Comparison of ENCODE assay signal across 9 cellular contexts in genomic region chrX:23907106-23907495, GRCh38. TPM values are rescaled to one million over a fixed set of nuclear protein-coding genes. Genes with fewer than 3 reads are reported as not detected.
A peak's percentile ranks its signal among the peaks of the same experiment; 100 is the strongest.
DNase-seq lines count a peak whose midpoint lies in the region; ATAC-seq and TF ChIP-seq lines count a peak whose summit lies in the region.
"Had no signal": no experiment of that assay in that cellular context is flagged by ENCODE, and none has a peak within 500 bp of the region (broad histone marks: within the 10 kb centered on the region; RNA-seq: fewer than 3 reads in every experiment).

No MANE protein-coding gene starts in this region.

- peak overlapping the region; percentile 71 for H3K4me2 ChIP-seq in skeletal muscle satellite cell (ENCODE audit: low read length)

- H3K9me3 ChIP-seq in CD4-positive, alpha-beta memory T cell (ENCODE audit: control insufficient read depth in 1 of 2, low read length in 2 of 2), result no peaks in the 10 kb centered on the region
- H3K9me3 ChIP-seq in skeletal muscle satellite cell (replicated peaks; ENCODE audit: low read length), result no peaks in the 10 kb centered on the region

- intact Hi-C loops in CD4-positive, alpha-beta memory T cell (cut with micrococcal nuclease), result loop anchor here (1.0 to 10.0 kb wide), 5 partner anchors 124 to 1162 kb away; partner anchors contain the start of genes PRDX4 and SAT1
- intact Hi-C loops in left cardiac atrium (cut with DNase I), result loop anchor here (5.0 to 10.0 kb wide), 4 partner anchors 120 to 162 kb away; partner anchors contain the start of genes ACOT9 (in 1 of the 2), EIF2S3 (in 1 of the 2), KLHL15 (in 1 of the 2) and SAT1 (in 1 of the 2)

- H3K4me1 Mint-ChIP-seq in CD4-positive, alpha-beta memory T cell, result peaks cover 7 to 22% (median 13%) of the 10 kb centered on the region in 4 donors

- peaks cover 31% of the 10 kb centered on the region for H3K4me1 ChIP-seq in CD4-positive, alpha-beta memory T cell (ENCODE audit: insufficient read depth, low read length)
- peaks cover 8% of the 10 kb centered on the region for H3K4me1 ChIP-seq in skeletal muscle satellite cell (ENCODE audit: control insufficient read depth, insufficient read depth, low read length)

- peak overlapping the region; percentile 75 to 96 (median 89) for H3K27ac Mint-ChIP-seq in CD4-positive, alpha-beta memory T cell

- H3K36me3 Mint-ChIP-seq in CD4-positive, alpha-beta memory T cell, result no peaks in the 10 kb centered on the region

- H3K36me3 ChIP-seq in CD4-positive, alpha-beta memory T cell (ENCODE audit: insufficient read depth, low read length), result no peaks in the 10 kb centered on the region
- H3K36me3 ChIP-seq in skeletal muscle satellite cell (ENCODE audit: insufficient read depth, low read length), result no peaks in the 10 kb centered on the region

- H3K4me3 Mint-ChIP-seq in CD4-positive, alpha-beta memory T cell, result peak overlapping the region; percentile 78 to 91 (median 84)

- no peak for DNase-seq in CD4-positive, alpha-beta memory T cell
- DNase-seq in left cardiac atrium, result no peak
- DNase-seq in NCI-H226, result no peak

- H3K9ac ChIP-seq in skeletal muscle satellite cell (ENCODE audit: low read depth, low read length), result peak overlapping the region; percentile 81

- POLR2A ChIA-PET in CD4-positive, alpha-beta memory T cell (lab: Charles Lee; ENCODE audit: partially characterized antibody), result interaction anchor here (1.2 to 4.0 kb wide), 7 partner anchors 118 to 245 kb away, joined by 3 to 44 read pairs (median 14); partner anchors contain the start of genes ACOT9, EIF2S3, KLHL15 and PRDX4

- peak overlapping the region; percentile 78 for H3K27ac ChIP-seq in CD4-positive, alpha-beta memory T cell (ENCODE audit: low read depth, low read length)

- CTCF ChIA-PET in CD4-positive, alpha-beta memory T cell (lab: Charles Lee; ENCODE audit: partially characterized antibody), result interaction anchor here (0.8 to 4.1 kb wide), 14 partner anchors 117 to 240 kb away, joined by 3 to 53 read pairs (median 4); partner anchors contain the start of genes EIF2S3, PRDX4 and SAT1

- ATAC-seq in HG02678 (IDR thresholded peaks at IDR 0.05; ENCODE audit: unreplicated experiment), result peak; percentile 7
- ATAC-seq in left cardiac atrium, result peak; percentile 10 to 29
- ATAC-seq in HG03521 (IDR thresholded peaks at IDR 0.05; ENCODE audit: unreplicated experiment), result no peak
- no peak for ATAC-seq in HG02623 (IDR thresholded peaks at IDR 0.05; ENCODE audit: unreplicated experiment)

- H3K9me3 Mint-ChIP-seq in CD4-positive, alpha-beta memory T cell, result no peaks in the 10 kb centered on the region

- no peaks in the 10 kb centered on the region for H3K27me3 ChIP-seq in CD4-positive, alpha-beta memory T cell (ENCODE audit: insufficient read depth, low read length)
- H3K27me3 ChIP-seq in skeletal muscle satellite cell (ENCODE audit: control insufficient read depth, insufficient read depth, low read length), result peaks cover 5% of the 10 kb centered on the region

- TF ChIP-seq CTCF in WI38 (IDR thresholded peaks at IDR 0.05; ENCODE audit: low read depth, low read length), result no peak

- no peaks in the 10 kb centered on the region for H3K27me3 Mint-ChIP-seq in CD4-positive, alpha-beta memory T cell

- H3K4me3 ChIP-seq in CD4-positive, alpha-beta memory T cell (ENCODE audit: low read length in 2 of 2), result peak overlapping the region in 1 of 2 donors; percentile 68
- H3K4me3 ChIP-seq in WI38 (ENCODE audit: low read depth, low read length) (peak overlapping the region; percentile 62), skeletal muscle satellite cell (ENCODE audit: low read length) (peak overlapping the region; percentile 68)

RNA-seq across cellular contexts. Expression of gene APOO, which starts 0.6 kb away (rescaled TPM):
- total RNA-seq in CD4-positive, alpha-beta memory T cell, result 1 to 10 TPM; 5.1 to 7.9 TPM
- polyA plus RNA-seq in CD4-positive, alpha-beta memory T cell, result 10 to 100 TPM; 18.4 to 18.9 TPM
- total RNA-seq in left cardiac atrium, result 10 to 100 TPM; 70.0 to 70.9 TPM
- 9.4 and 12.7 TPM in 2 replicates for total RNA-seq in skeletal muscle satellite cell (2012; rRNA removed)

RNA-seq across cellular contexts. Expression of gene CXorf58, which starts 0.7 kb away (rescaled TPM):
- not detected for total RNA-seq in CD4-positive, alpha-beta memory T cell
- under 1 TPM in 1 of 2 donors, not detected in 1; 0.14 TPM for polyA plus RNA-seq in CD4-positive, alpha-beta memory T cell
- under 1 TPM in 1 of 2 donors, not detected in 1; 0.42 TPM for total RNA-seq in left cardiac atrium
- total RNA-seq in skeletal muscle satellite cell (2012; rRNA removed), result not detected in 2 replicates
- total RNA-seq: HT1080 had no signal

Comparison
In these comparisons a context has a peak if more than half of its experiments do, and no peak if none do; other contexts are left out.
1. ATAC-seq: peak in HG02678 (single experiment) and left cardiac atrium (2 of 2); none in HG03521 (single experiment) and HG02623 (single experiment).
2. RNA of gene APOO, which starts 0.6 kb away (total RNA-seq): 70.0 to 70.9 TPM in left cardiac atrium; 5.1 to 7.9 TPM in CD4-positive, alpha-beta memory T cell; every median in the first group is over 4 times any median in the second.